In genomic region chr2:64646007-64646880, GRCh38 we compare ENCODE assay signal across 8 cellular contexts. TPM values are rescaled to one million over a fixed set of nuclear protein-coding genes. Genes with fewer than 3 reads are reported as not detected.
DNase-seq lines count a peak whose midpoint lies in the region; ATAC-seq, FAIRE-seq and TF ChIP-seq lines count a peak whose summit lies in the region.

No MANE protein-coding gene starts in this region.

- no peak overlapping the region for H3K4me3 ChIP-seq in choroid plexus epithelial cell (ENCODE audit: low read depth, low read length)
- no peak overlapping the region for H3K4me3 ChIP-seq in lung

- peaks cover 0 to 2% of the 10 kb centered on the region in 2 donors for H3K36me3 ChIP-seq in lung (ENCODE audit: control insufficient read depth in 2 of 2, insufficient read depth in 2 of 2, low read length in 2 of 2)

- peak; percentile 98 for TF ChIP-seq CTCF in 22Rv1 (IDR thresholded peaks at IDR 0.05)
- peak; percentile 98 for TF ChIP-seq CTCF in choroid plexus epithelial cell (conservative IDR thresholded peaks at IDR 0.05; ENCODE audit: low read depth, low read length)
- peak; percentile 90 for TF ChIP-seq CTCF in lung (IDR thresholded peaks at IDR 0.05; ENCODE audit: control extremely low read depth, extremely low read depth)

- FAIRE-seq in GM19239 (lab: Jason Lieb, UNC): peak; percentile 97

- no peaks in the 10 kb centered on the region for H3K27me3 ChIP-seq in lung (ENCODE audit: control insufficient read depth, insufficient read depth)

- WGBS in lung, 2 donors: 13 to 14% methylated on average over 9 of the region's 9 CpGs

- H3K9me3 ChIP-seq in lung (ENCODE audit: control insufficient read depth in 2 of 2, insufficient read depth in 1 of 2, low read length in 1 of 2): no peaks in the 10 kb centered on the region

- DNase-seq in GM19239 (ENCODE audit: insufficient read length, low spot score) (no peak), NCI-H510A (lab: John Stamatoyannopoulos, UW) (peak; percentile 33), choroid plexus epithelial cell (ENCODE audit: low read depth) (peak; percentile 79), lung (ENCODE audit: low spot score) (peak; percentile 81)
- peak; percentile 90 for DNase-seq in activated CD4-positive, alpha-beta T cell treated with anti-CD3 and anti-CD28 coated beads for 48 hours
- DNase-seq in stimulated activated CD4-positive, alpha-beta T cell treated with anti-CD3 and anti-CD28 coated beads, TNF-alpha, amount 100 ng/mL, for 48 hours (ENCODE audit: low read depth in 3 of 3): peak; percentile 69 to 82 (median 77)

- ATAC-seq in lung (ENCODE audit: insufficient read depth, low FRiP score) (no peak), HG02678 (IDR thresholded peaks at IDR 0.05; ENCODE audit: unreplicated experiment) (no peak)

- H3K27ac ChIP-seq in 22Rv1 (peak overlapping the region; percentile 82), lung (ENCODE audit: low read depth in 1 of 2, low read length in 1 of 2) (no peak overlapping the region)

- H3K4me1 ChIP-seq in lung (ENCODE audit: control insufficient read depth in 2 of 2, insufficient read depth in 2 of 2, low read length in 2 of 2): peaks cover 4 to 14% of the 10 kb centered on the region in 2 donors

RNA-seq across cellular contexts. Expression of gene SERTAD2, which starts 7.5 kb away (rescaled TPM):
- 10 to 100 TPM; 19.3 to 26.7 TPM for total RNA-seq in lung
- polyA plus RNA-seq in lung: 10 to 100 TPM in 1 of 2 donors, 1 to 10 TPM in 1; 7.9 to 11.6 TPM
